ENCODE assay signal across 8 cellular contexts in genomic region chr18:11849279-11849678, GRCh38. TPM values are rescaled to one million over a fixed set of nuclear protein-coding genes. Genes with fewer than 3 reads are reported as not detected.
DNase-seq lines count a peak whose midpoint lies in the region; ATAC-seq, FAIRE-seq and TF ChIP-seq lines count a peak whose summit lies in the region.

No MANE protein-coding gene starts in this region.

- H3K4me2 ChIP-seq in endothelial cell of umbilical vein (ENCODE audit: insufficient read depth, low read length) (no peak overlapping the region), parathyroid adenoma (ENCODE audit: low read length) (no peak overlapping the region)

- BruUV-seq in endothelial cell of umbilical vein (replicated peaks; lab: Mats Ljungman, UMichigan) = no TSS peak

- peaks cover 0 to 2% (median 0%) of the 10 kb centered on the region in 7 donors for H3K9me3 Mint-ChIP-seq in CD14-positive monocyte

- H3K79me2 ChIP-seq in endothelial cell of umbilical vein (ENCODE audit: control insufficient read depth, insufficient read depth, low read length) (peaks cover 21% of the 10 kb centered on the region), parathyroid adenoma (peaks cover 11% of the 10 kb centered on the region)

- H3K27me3 ChIP-seq in SJCRH30 (no peaks in the 10 kb centered on the region), endothelial cell of umbilical vein (ENCODE audit: control insufficient read depth in 2 of 2, insufficient read depth in 2 of 2, low read length in 2 of 2) (peaks cover 2 to 5% of the 10 kb centered on the region in 2 experiments), parathyroid adenoma (ENCODE audit: control insufficient read depth, insufficient read depth, low read length) (no peaks in the 10 kb centered on the region)

- TF ChIP-seq POLR2A in endothelial cell of umbilical vein (IDR thresholded peaks at IDR 0.05; ENCODE audit: low read depth, low read length) = no peak

- H3K27me3 Mint-ChIP-seq in CD14-positive monocyte (ENCODE audit: low read depth in 3 of 3) = peaks cover 3 to 16% (median 4%) of the 10 kb centered on the region in 3 donors

- H3K36me3 ChIP-seq in SJCRH30 (no peaks in the 10 kb centered on the region), endothelial cell of umbilical vein (ENCODE audit: control insufficient read depth in 2 of 2, extremely low read depth in 1 of 2, insufficient read depth in 2 of 2, low read length in 2 of 2) (no peaks in the 10 kb centered on the region), parathyroid adenoma (ENCODE audit: control insufficient read depth, insufficient read depth, low read length) (no peaks in the 10 kb centered on the region)

- H3K4me3 ChIP-seq in SJCRH30 (peak overlapping the region; percentile 70), endothelial cell of umbilical vein (replicated peaks in 1 of 3; ENCODE audit: insufficient read depth in 1 of 3, low read depth in 1 of 3, low read length in 3 of 3) (no peak overlapping the region), parathyroid adenoma (ENCODE audit: low read depth, low read length) (no peak overlapping the region)

- peak overlapping the region in 5 of 7 donors; percentile 67 to 100 (median 99) for H3K27ac Mint-ChIP-seq in CD14-positive monocyte

- ATAC-seq in sciatic nerve = no peak

- peaks cover 9% of the 10 kb centered on the region for H3K4me1 ChIP-seq in SJCRH30
- peaks cover 21% of the 10 kb centered on the region for H3K4me1 ChIP-seq in endothelial cell of umbilical vein (ENCODE audit: control insufficient read depth, extremely low read depth, insufficient read depth, low read length)
- H3K4me1 ChIP-seq in parathyroid adenoma = peaks cover 12% of the 10 kb centered on the region

- no peaks in the 10 kb centered on the region for H3K9me3 ChIP-seq in SJCRH30 (replicated peaks)
- H3K9me3 ChIP-seq in endothelial cell of umbilical vein (replicated peaks; ENCODE audit: control insufficient read depth, insufficient read depth, low read length) = no peaks in the 10 kb centered on the region
- no peaks in the 10 kb centered on the region for H3K9me3 ChIP-seq in parathyroid adenoma (ENCODE audit: control insufficient read depth, low read length)

- no peak overlapping the region for H3K4me3 Mint-ChIP-seq in CD14-positive monocyte

- CTCF ChIA-PET in endothelial cell of umbilical vein (lab: Charles Lee) = interaction anchor here (1.3 to 2.1 kb wide), 2 partner anchors 11 to 116 kb away, joined by 3 to 8 read pairs; no protein-coding TSS in a partner anchor

- H3K27ac ChIP-seq in SJCRH30 (peak overlapping the region; percentile 77), endothelial cell of umbilical vein (ENCODE audit: insufficient read depth, low read depth, low read length) (no peak overlapping the region), parathyroid adenoma (peak overlapping the region; percentile 95)

- TF ChIP-seq CTCF in CD14-positive monocyte (IDR thresholded peaks at IDR 0.05) (no peak), endothelial cell of umbilical vein (IDR thresholded peaks at IDR 0.05; ENCODE audit: extremely low read depth in 1 of 2, insufficient read depth in 1 of 2, low read depth in 1 of 2, low read length in 2 of 2) (no peak), parathyroid adenoma (IDR thresholded peaks at IDR 0.05) (no peak)

- H3K9ac ChIP-seq in endothelial cell of umbilical vein (replicated peaks; ENCODE audit: extremely low read depth, insufficient read depth, low read length) (peak overlapping the region; percentile 4), parathyroid adenoma (no peak overlapping the region)

- DNase-seq in CD14-positive monocyte (ENCODE audit: low spot score) = no peak
- no peak for DNase-seq in SJCRH30
- DNase-seq in endothelial cell of umbilical vein (ENCODE audit: low read depth, low spot score) = no peak
- no peak for DNase-seq in superior temporal gyrus (ENCODE audit: extremely low spot score)
- DNase-seq in activated CD8-positive, alpha-beta memory T cell treated with anti-CD3 and anti-CD28 coated beads, Interleukin-2, amount 50 U/mL, for 4 hours = no peak
- no peak for DNase-seq in NCI-H526 treated with DMSO at 0.1 percent for 48 hours (lab: John Stamatoyannopoulos, UW)
- DNase-seq in sciatic nerve (ENCODE audit: low spot score) = no peak

- POLR2A ChIA-PET in endothelial cell of umbilical vein (lab: Charles Lee) = interaction anchor here (0.6 kb wide), 1 partner anchor 160 kb away, joined by 6 read pairs; the partner anchor contains the start of gene GNAL

- no peaks in the 10 kb centered on the region for H3K9me1 ChIP-seq in endothelial cell of umbilical vein (replicated peaks; ENCODE audit: control insufficient read depth, extremely low read depth, insufficient read depth, low read length)

- H2AFZ ChIP-seq in endothelial cell of umbilical vein (ENCODE audit: low read depth, low read length) (no peak overlapping the region), parathyroid adenoma (peak overlapping the region; percentile 67)

- H3K36me3 Mint-ChIP-seq in CD14-positive monocyte = peaks cover under 1 to 12% of the 10 kb centered on the region in 2 donors

- dilution Hi-C loops in endothelial cell of umbilical vein (cut with MboI; ENCODE audit: extremely low pct_ligation_motif_present, low sequenced_read_pairs) = no loop called here

- H4K20me1 ChIP-seq in endothelial cell of umbilical vein (replicated peaks; ENCODE audit: control insufficient read depth, extremely low read depth, insufficient read depth, low read length) = no peaks in the 10 kb centered on the region

- H3K4me1 Mint-ChIP-seq in CD14-positive monocyte = peaks cover 32% of the 10 kb centered on the region

- intact Hi-C loops in CD14-positive monocyte (cut with micrococcal nuclease) = no loop called here
- intact Hi-C loops in endothelial cell of umbilical vein (cut with micrococcal nuclease) = no loop called here
- intact Hi-C loops in sciatic nerve (cut with DNase I) = no loop called here

- no peak for FAIRE-seq in endothelial cell of umbilical vein (lab: Jason Lieb, UNC)

TF ChIP-seq in endothelial cell of umbilical vein, 7 proteins besides CTCF, POLR2A, EP300 and RAD21:
- TF ChIP-seq FOS (IDR thresholded peaks at IDR 0.05; ENCODE audit: borderline replicate concordance, insufficient read depth, low read length) (no peak), EZH2 (IDR thresholded peaks at IDR 0.05; ENCODE audit: borderline replicate concordance, low read depth, low read length, severe bottlenecking) (no peak), GATA2 (IDR thresholded peaks at IDR 0.05; ENCODE audit: insufficient read depth, insufficient read length, low read depth, low read length) (no peak), MYC (IDR thresholded peaks at IDR 0.05; ENCODE audit: low read depth, low read length) (no peak), POLR2AphosphoS5 (IDR thresholded peaks at IDR 0.05; ENCODE audit: insufficient read depth, low read depth, low read length) (no peak)
- TF ChIP-seq, protein P1, sequence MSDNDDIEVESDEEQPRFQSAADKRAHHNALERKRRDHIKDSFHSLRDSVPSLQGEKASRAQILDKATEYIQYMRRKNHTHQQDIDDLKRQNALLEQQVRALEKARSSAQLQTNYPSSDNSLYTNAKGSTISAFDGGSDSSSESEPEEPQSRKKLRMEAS (IDR thresholded peaks at IDR 0.05; ENCODE audit: insufficient read depth, insufficient read length) = no peak

RNA-seq across cellular contexts. Expression of gene CHMP1B, which starts 1.9 kb away (rescaled TPM):
- 100 to 1,000 TPM in 1 of 2 donors, 10 to 100 TPM in 1; 95.2 to 105 TPM for polyA plus RNA-seq in CD14-positive monocyte
- total RNA-seq in SJCRH30 (2014; rRNA removed; shearing (Covaris generic)) = 18.1 and 19.5 TPM in 2 replicates
- 27.0 and 27.2 TPM in 2 replicates for total RNA-seq in endothelial cell of umbilical vein
- polyA plus RNA-seq in endothelial cell of umbilical vein = 17.4 and 24.0 TPM in 2 replicates
- 22.5 and 24.0 TPM in 2 replicates for polyA plus RNA-seq in endothelial cell of umbilical vein (2011; cell fraction: cytosol; rRNA removed)
- polyA plus RNA-seq in endothelial cell of umbilical vein (2011; cell fraction: nucleus; rRNA removed) = 15.7 TPM in 2 replicates
- polyA plus RNA-seq in endothelial cell of umbilical vein (2012) = 29.4 and 29.5 TPM in 2 replicates
- polyA minus RNA-seq in endothelial cell of umbilical vein = 27.8 and 28.7 TPM in 2 replicates
- 24.2 TPM for polyA minus RNA-seq in endothelial cell of umbilical vein (2011; cell fraction: cytosol; rRNA and poly(A)+ RNA removed)
- 17.3 and 22.8 TPM in 2 replicates for polyA minus RNA-seq in endothelial cell of umbilical vein (2011; cell fraction: nucleus; rRNA and poly(A)+ RNA removed)
- total RNA-seq in sciatic nerve = 27.1 TPM

RNA-seq across cellular contexts. Expression of gene MPPE1, which starts 58.8 kb away (rescaled TPM):
- polyA plus RNA-seq in CD14-positive monocyte = 10 to 100 TPM; 53.4 to 92.3 TPM
- 13.7 and 14.7 TPM in 2 replicates for total RNA-seq in SJCRH30 (2014; rRNA removed; shearing (Covaris generic))
- 28.8 and 30.6 TPM in 2 replicates for total RNA-seq in endothelial cell of umbilical vein
- polyA plus RNA-seq in endothelial cell of umbilical vein = 13.4 and 15.2 TPM in 2 replicates
- 11.6 and 12.4 TPM in 2 replicates for polyA plus RNA-seq in endothelial cell of umbilical vein (2011; cell fraction: cytosol; rRNA removed)
- polyA plus RNA-seq in endothelial cell of umbilical vein (2011; cell fraction: nucleus; rRNA removed) = 42.3 and 43.2 TPM in 2 replicates
- polyA plus RNA-seq in endothelial cell of umbilical vein (2012) = 12.1 and 20.8 TPM in 2 replicates
- polyA minus RNA-seq in endothelial cell of umbilical vein = 18.4 and 26.6 TPM in 2 replicates
- 9.5 TPM for polyA minus RNA-seq in endothelial cell of umbilical vein (2011; cell fraction: cytosol; rRNA and poly(A)+ RNA removed)
- polyA minus RNA-seq in endothelial cell of umbilical vein (2011; cell fraction: nucleus; rRNA and poly(A)+ RNA removed) = 17.7 and 23.9 TPM in 2 replicates
- total RNA-seq in sciatic nerve = 41.6 TPM
